Comparison of ENCODE assay signal across 8 cellular contexts in genomic region chr2:68203587-68203986, GRCh38. TPM values are rescaled to one million over a fixed set of nuclear protein-coding genes. Genes with fewer than 3 reads are reported as not detected.
DNase-seq lines count a peak whose midpoint lies in the region; ATAC-seq and TF ChIP-seq lines count a peak whose summit lies in the region.

No MANE protein-coding gene starts in this region.

- H2BK15ac ChIP-seq in neuronal stem cell (ENCODE audit: low read length) = no peak overlapping the region

- H2BK12ac ChIP-seq in neuronal stem cell (ENCODE audit: low read length) = no peak overlapping the region

- no peak overlapping the region for H2AFZ ChIP-seq in neuronal stem cell (ENCODE audit: low read length)

- H3K14ac ChIP-seq in neuronal stem cell (ENCODE audit: low read length) = no peak overlapping the region

- H3K9ac ChIP-seq in neuronal stem cell (ENCODE audit: low read depth, low read length, poor library complexity) = no peak overlapping the region

- peak; percentile 50 for DNase-seq in germinal center (ENCODE audit: low spot score)
- no peak for DNase-seq in neuronal stem cell (ENCODE audit: low spot score)
- DNase-seq in lower lobe of right lung = no peak
- no peak for DNase-seq in ascending aorta (ENCODE audit: low spot score in 2 of 2)
- DNase-seq in HUDEP-2 (lab: John Stamatoyannopoulos, UW; ENCODE audit: unreplicated experiment in 76 of 76) = no peak

- H3K4me3 ChIP-seq in neuronal stem cell (ENCODE audit: low read length in 2 of 2) (no peak overlapping the region), lower lobe of right lung (no peak overlapping the region), ascending aorta (no peak overlapping the region)

- H3K4me1 ChIP-seq in neuronal stem cell (ENCODE audit: control insufficient read depth in 2 of 2, insufficient read depth in 1 of 2, low read depth in 1 of 2, low read length in 2 of 2) (no peaks in the 10 kb centered on the region), lower lobe of right lung (peaks cover 46% of the 10 kb centered on the region), ascending aorta (peaks cover 0 to 8% of the 10 kb centered on the region in 2 donors)

- intact Hi-C loops in lower lobe of right lung (cut with DNase I) = no loop called here
- intact Hi-C loops in ascending aorta (cut with DNase I) = no loop called here

- TF ChIP-seq CTCF in lower lobe of right lung (IDR thresholded peaks at IDR 0.05) (no peak), ascending aorta (IDR thresholded peaks at IDR 0.05) (no peak)

- H3K79me1 ChIP-seq in neuronal stem cell (ENCODE audit: low read depth, low read length) = no peaks in the 10 kb centered on the region

- no peak overlapping the region for H2AK5ac ChIP-seq in neuronal stem cell (ENCODE audit: low read depth, low read length)

- H3K23ac ChIP-seq in neuronal stem cell (ENCODE audit: low read depth, low read length, poor library complexity) = no peak overlapping the region

- H3K36me3 ChIP-seq in neuronal stem cell (replicated peaks in 1 of 2; ENCODE audit: control insufficient read depth in 2 of 2, insufficient read depth in 2 of 2, low read length in 2 of 2) (peaks cover 0 to 28% of the 10 kb centered on the region in 2 donors), lower lobe of right lung (no peaks in the 10 kb centered on the region), ascending aorta (peaks cover 0 to 3% of the 10 kb centered on the region in 2 donors)

- H3K4me2 ChIP-seq in neuronal stem cell (ENCODE audit: insufficient read depth, low read length, poor library complexity, severe bottlenecking) = no peak overlapping the region

- H3K27me3 ChIP-seq in neuronal stem cell (ENCODE audit: control insufficient read depth in 3 of 3, insufficient read depth in 3 of 3, low read depth in 1 of 3, low read length in 3 of 3) (no peaks in the 10 kb centered on the region), lower lobe of right lung (ENCODE audit: low read depth) (no peaks in the 10 kb centered on the region), ascending aorta (no peaks in the 10 kb centered on the region)

- no peak overlapping the region for H4K91ac ChIP-seq in neuronal stem cell (ENCODE audit: low read depth, low read length, poor library complexity)

- H3K27ac ChIP-seq in neuronal stem cell (replicated peaks; ENCODE audit: low read length) = no peak overlapping the region
- H3K27ac ChIP-seq in lower lobe of right lung = no peak overlapping the region
- no peak overlapping the region for H3K27ac ChIP-seq in ascending aorta

- no peak overlapping the region for H2BK5ac ChIP-seq in neuronal stem cell (ENCODE audit: low read length)

- no peak overlapping the region for H4K8ac ChIP-seq in neuronal stem cell (ENCODE audit: low read depth, low read length)

- peak; percentile 97 for ATAC-seq in GM18520 (IDR thresholded peaks at IDR 0.05; ENCODE audit: unreplicated experiment)
- peak; percentile 93 for ATAC-seq in GM21528 (IDR thresholded peaks at IDR 0.05; ENCODE audit: low FRiP score, unreplicated experiment)
- ATAC-seq in HG03469 (IDR thresholded peaks at IDR 0.05; ENCODE audit: unreplicated experiment) = peak; percentile 89
- no peak for ATAC-seq in lower lobe of right lung

- H3K4ac ChIP-seq in neuronal stem cell (ENCODE audit: low read length) = no peak overlapping the region

- H3K9me3 ChIP-seq in neuronal stem cell (replicated peaks in 1 of 2; ENCODE audit: control insufficient read depth in 2 of 2, insufficient read depth in 1 of 2, low read depth in 1 of 2, low read length in 2 of 2) = no peaks in the 10 kb centered on the region
- no peaks in the 10 kb centered on the region for H3K9me3 ChIP-seq in lower lobe of right lung
- H3K9me3 ChIP-seq in ascending aorta = no peaks in the 10 kb centered on the region

- no peak overlapping the region for H3K18ac ChIP-seq in neuronal stem cell (ENCODE audit: low read length)

- no CpG with 5 or more reads among the region's 3 CpGs for WGBS in neuronal stem cell (ENCODE audit: extremely low coverage in 2 of 2, insufficient read length in 2 of 2, insufficient replicate concordance in 1 of 2), 2 donors

- H2BK120ac ChIP-seq in neuronal stem cell (ENCODE audit: low read depth, low read length) = no peak overlapping the region

RNA-seq across cellular contexts. Expression of gene PNO1, which starts 45.9 kb away (rescaled TPM):
- polyA plus RNA-seq in neuronal stem cell (2013, experiment 1 of 2) = 11.4 TPM
- polyA plus RNA-seq in neuronal stem cell (2013, experiment 2 of 2) = 11.2 TPM
- total RNA-seq in lower lobe of right lung (10.5 TPM), ascending aorta (5.4 TPM)

RNA-seq across cellular contexts. Expression of gene PPP3R1, which starts 48.7 kb away (rescaled TPM):
- 24.6 TPM for polyA plus RNA-seq in neuronal stem cell (2013, experiment 1 of 2)
- polyA plus RNA-seq in neuronal stem cell (2013, experiment 2 of 2) = 25.2 TPM
- total RNA-seq in lower lobe of right lung = 54.5 TPM
- total RNA-seq in ascending aorta = 16.8 TPM

Comparison
In these comparisons a context has a peak if more than half of its experiments do, and no peak if none do; other contexts are left out.
1. ATAC-seq: peak in GM18520 (single experiment), GM21528 (single experiment) and HG03469 (single experiment); none in lower lobe of right lung (0 of 2).